ENCODE assay signal across 26 cellular contexts in the genomic region with DNA sequence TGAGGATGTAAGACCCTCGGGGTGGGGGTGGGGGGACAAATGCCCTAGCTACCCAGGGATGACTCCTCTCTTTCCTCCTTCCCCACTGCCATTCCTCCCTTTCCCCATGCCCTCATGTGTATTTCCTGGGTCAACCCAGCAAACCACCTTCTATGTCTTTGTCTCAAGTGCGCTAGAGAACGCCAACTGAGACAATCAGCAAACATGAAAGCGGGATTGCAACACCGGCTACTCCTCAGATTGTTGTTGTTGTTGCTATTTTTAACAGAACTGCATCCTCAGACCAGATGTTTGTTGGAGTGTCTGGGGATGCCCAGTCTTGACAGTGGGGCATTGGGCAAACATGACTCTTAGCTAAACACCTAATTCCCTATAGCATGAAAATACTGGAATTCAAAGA. TPM values are rescaled to one million over a fixed set of nuclear protein-coding genes. Genes with fewer than 3 reads are reported as not detected.
A peak's percentile ranks its signal among the peaks of the same experiment; 100 is the strongest.
DNase-seq lines count a peak whose midpoint lies in the region; ATAC-seq and TF ChIP-seq lines count a peak whose summit lies in the region.
"Had no signal": no experiment of that assay in that cellular context is flagged by ENCODE, and none has a peak within 500 bp of the region (broad histone marks: within the 10 kb centered on the region; RNA-seq: fewer than 3 reads in every experiment).

No MANE protein-coding gene starts in this region.

- no peaks in the 10 kb centered on the region for H3K9me2 ChIP-seq in GM23248 (ENCODE audit: insufficient read depth)

- H3K36me3 ChIP-seq in GM23248 (ENCODE audit: low read depth), result no peaks in the 10 kb centered on the region
- no peaks in the 10 kb centered on the region for H3K36me3 ChIP-seq in adipocyte (ENCODE audit: control insufficient read depth, insufficient read depth, low read length, severe bottlenecking)
- H3K36me3 ChIP-seq in left lung, result no peaks in the 10 kb centered on the region

- H3K9ac ChIP-seq in GM23248, result no peak overlapping the region
- H3K9ac ChIP-seq in adipocyte (ENCODE audit: low read length), result no peak overlapping the region

- intact Hi-C loops in left lung (cut with DNase I), result no loop called here

- 51 to 67% methylated on average over 5 of the region's 5 CpGs for WGBS in GM23248 (ENCODE audit: low coverage in 1 of 2, low lambda C conversion rate in 2 of 2, missing lambda C conversion rate in 2 of 2), 2 experiments

- no peaks in the 10 kb centered on the region for H4K20me1 ChIP-seq in GM23248 (ENCODE audit: insufficient read depth)

- TF ChIP-seq CTCF in AG09319 (IDR thresholded peaks at IDR 0.05; ENCODE audit: low read depth, low read length), result no peak
- TF ChIP-seq CTCF in foreskin fibroblast (IDR thresholded peaks at IDR 0.05; ENCODE audit: low read depth, low read length), result no peak
- no peak for TF ChIP-seq CTCF in left lung (IDR thresholded peaks at IDR 0.05)

- no peak overlapping the region for H3K4me3 ChIP-seq in GM23248
- H3K4me3 ChIP-seq in adipocyte (ENCODE audit: low read length), result no peak overlapping the region
- H3K4me3 ChIP-seq in foreskin fibroblast (ENCODE audit: low read depth in 1 of 2, low read length in 2 of 2), result no peak overlapping the region
- H3K4me3 ChIP-seq in left lung, result no peak overlapping the region
- H3K4me3 ChIP-seq: body of pancreas, dorsolateral prefrontal cortex, lung had no signal

- H2AFZ ChIP-seq in GM23248, result no peak overlapping the region

- in situ Hi-C loops in GM23248 (cut with MboI), result no loop called here

- ATAC-seq in left lung (no peak), GM19395 (IDR thresholded peaks at IDR 0.05; ENCODE audit: unreplicated experiment) (no peak), GM18867 (IDR thresholded peaks at IDR 0.05; ENCODE audit: unreplicated experiment) (no peak)
- ATAC-seq: body of pancreas, PC-3, right cardiac atrium had no signal

- H3K9me3 ChIP-seq in GM23248 (ENCODE audit: low read depth), result no peaks in the 10 kb centered on the region
- no peaks in the 10 kb centered on the region for H3K9me3 ChIP-seq in adipocyte (ENCODE audit: control insufficient read depth, low read length)
- H3K9me3 ChIP-seq in left lung, result no peaks in the 10 kb centered on the region
- H3K9me3 ChIP-seq: body of pancreas, Caco-2 had no signal

- H3K79me2 ChIP-seq in GM23248 (ENCODE audit: insufficient read depth), result no peaks in the 10 kb centered on the region

- H3K27ac ChIP-seq in GM23248 (no peak overlapping the region), left lung (no peak overlapping the region)
- H3K27ac ChIP-seq: body of pancreas, C4-2B, dorsolateral prefrontal cortex had no signal

- H3K4me2 ChIP-seq in GM23248 (ENCODE audit: unreplicated experiment), result no peak overlapping the region

- no peaks in the 10 kb centered on the region for H3K27me3 ChIP-seq in GM23248 (replicated peaks; ENCODE audit: insufficient read depth)
- H3K27me3 ChIP-seq in adipocyte (replicated peaks; ENCODE audit: control insufficient read depth, insufficient read depth, low read length), result no peaks in the 10 kb centered on the region
- no peaks in the 10 kb centered on the region for H3K27me3 ChIP-seq in left lung
- H3K27me3 ChIP-seq: body of pancreas, dorsolateral prefrontal cortex had no signal

- H3K4me1 ChIP-seq in GM23248 (ENCODE audit: insufficient read depth) (peaks cover 57% of the 10 kb centered on the region), adipocyte (ENCODE audit: control insufficient read depth, insufficient read depth, low read length) (peaks cover 46% of the 10 kb centered on the region), left lung (peaks cover 5 to 14% of the 10 kb centered on the region in 2 donors)
- H3K4me1 ChIP-seq: body of pancreas, Caco-2 had no signal

- H3F3A ChIP-seq in GM23248 (ENCODE audit: insufficient read depth), result peaks cover 17% of the 10 kb centered on the region

- DNase-seq in AG09319 (ENCODE audit: extremely low read depth, low read depth), result peak; percentile 12
- DNase-seq in GM23248, result peak; percentile 44
- DNase-seq in adipocyte (ENCODE audit: low read depth), result peak; percentile 43
- peak; percentile 60 to 71 for DNase-seq in foreskin fibroblast
- DNase-seq in DMS 273 (lab: John Stamatoyannopoulos, UW; ENCODE audit: unreplicated experiment), result no peak
- DNase-seq in left lung, result no peak
- DNase-seq: ACHN; activated CD4-positive, alpha-beta T cell treated with anti-CD3 and anti-CD28 coated beads for 48 hours; activated gamma-delta T cell; activated T-cell treated with anti-CD3 and anti-CD28 coated beads, Interleukin-2, amount 50 U/mL, for 1 hour; body of pancreas; Caco-2; cerebellar nuclear complex; dorsolateral prefrontal cortex; GOT3; NCI-H1417; NCI-H446 treated with DMSO at 0.1 percent for 48 hours; PC-3; right cardiac atrium; SHP77; stimulated activated CD4-positive, alpha-beta T cell treated with anti-CD3 and anti-CD28 coated beads, Interleukin-2, amount 100 ng/mL, for 48 hours; substantia nigra had no signal

RNA-seq across cellular contexts. Expression of gene HIVEP1, which starts 39.3 kb away (rescaled TPM):
- total RNA-seq in GM23248 (2014; rRNA removed; shearing (Covaris generic)), result 7.1 and 15.2 TPM in 2 replicates
- 3.3 and 3.8 TPM in 2 replicates for polyA plus RNA-seq in GM23248 (2016; fragmentation: Nextera tagmentation; extraction: Ambion mirVana)
- total RNA-seq in left lung, result 10 to 100 TPM; 29.2 to 35.9 TPM

Comparison
In these comparisons a context has a peak if more than half of its experiments do, and no peak if none do; other contexts are left out.
1. DNase-seq: peak in AG09319 (single experiment), GM23248 (single experiment), adipocyte (single experiment) and foreskin fibroblast (2 of 2); none in DMS 273 (single experiment) and left lung (0 of 2).